Comparison of ENCODE assay signal across 7 cellular contexts in genomic region chr9:36165766-36166149, GRCh38. TPM values are rescaled to one million over a fixed set of nuclear protein-coding genes. Genes with fewer than 3 reads are reported as not detected.
A peak's percentile ranks its signal among the peaks of the same experiment; 100 is the strongest.
DNase-seq lines count a peak whose midpoint lies in the region; ATAC-seq and TF ChIP-seq lines count a peak whose summit lies in the region.

No MANE protein-coding gene starts in this region.

- CTCF ChIA-PET in naive thymus-derived CD4-positive, alpha-beta T cell (lab: Charles Lee) = interaction anchor here (0.7 to 9.8 kb wide), 6 partner anchors 21 to 85 kb away, joined by 3 to 270 read pairs (median 4); partner anchors contain the start of gene GLIPR2

- no peak overlapping the region for H3K4me3 ChIP-seq in Karpas-422 (ENCODE audit: low read length)
- peak overlapping the region; percentile 48 for H3K4me3 ChIP-seq in suprapubic skin
- H3K4me3 ChIP-seq in naive thymus-derived CD4-positive, alpha-beta T cell (ENCODE audit: low read length) = no peak overlapping the region

- H3K9me3 ChIP-seq in Karpas-422 (ENCODE audit: low read length) (no peaks in the 10 kb centered on the region), suprapubic skin (no peaks in the 10 kb centered on the region)
- H3K9me3 ChIP-seq in naive thymus-derived CD4-positive, alpha-beta T cell (ENCODE audit: control insufficient read depth in 2 of 3, low read length in 3 of 3) = no peaks in the 10 kb centered on the region

- H4K20me1 ChIP-seq in Karpas-422 (ENCODE audit: insufficient read depth, low read depth, low read length) = no peaks in the 10 kb centered on the region

- H3K4me1 ChIP-seq in Karpas-422 (ENCODE audit: low read length) (peaks cover 7% of the 10 kb centered on the region), suprapubic skin (peaks cover 38% of the 10 kb centered on the region)
- peaks cover 0 to 3% of the 10 kb centered on the region in 2 donors for H3K4me1 ChIP-seq in naive thymus-derived CD4-positive, alpha-beta T cell (ENCODE audit: control insufficient read depth in 2 of 2, insufficient read depth in 2 of 2, low read length in 2 of 2)

- peak overlapping the region in 2 of 6 donors; percentile 30 to 31 for H3K27ac Mint-ChIP-seq in immature natural killer cell
- H3K27ac Mint-ChIP-seq in naive thymus-derived CD4-positive, alpha-beta T cell = peak overlapping the region in 1 of 9 donors; percentile 85

- H3K4me3 Mint-ChIP-seq in immature natural killer cell = peak overlapping the region; percentile 44 to 75 (median 62)
- H3K4me3 Mint-ChIP-seq in naive thymus-derived CD4-positive, alpha-beta T cell = peak overlapping the region in 4 of 10 donors; percentile 18 to 65 (median 40)

- no peak overlapping the region for H3K27ac ChIP-seq in Karpas-422 (ENCODE audit: low read length)
- peak overlapping the region; percentile 57 for H3K27ac ChIP-seq in suprapubic skin
- H3K27ac ChIP-seq in naive thymus-derived CD4-positive, alpha-beta T cell (ENCODE audit: low read depth, low read length) = no peak overlapping the region

- intact Hi-C loops in naive thymus-derived CD4-positive, alpha-beta T cell (cut with micrococcal nuclease) = loop anchor here (1.0 to 5.0 kb wide), 9 partner anchors 13 to 210 kb away; partner anchors contain the start of genes GLIPR2 (in 2 of the 2), CLTA (in 1 of the 2) and RECK (in 1 of the 2)

- ATAC-seq in naive thymus-derived CD4-positive, alpha-beta T cell = no peak

- H3K4me1 Mint-ChIP-seq in immature natural killer cell = peaks cover 26 to 28% of the 10 kb centered on the region in 2 donors
- peaks cover 4 to 22% (median 7%) of the 10 kb centered on the region in 7 donors for H3K4me1 Mint-ChIP-seq in naive thymus-derived CD4-positive, alpha-beta T cell

- DNase-seq in Karpas-422 (peak; percentile 35), astrocyte of the hippocampus (ENCODE audit: low read depth, low spot score) (peak; percentile 47), immature natural killer cell (no peak), suprapubic skin (ENCODE audit: low spot score in 2 of 2) (no peak), NCI-H510A (lab: John Stamatoyannopoulos, UW) (no peak), iPS-NIHi11 (ENCODE audit: low spot score) (no peak)
- no peak for DNase-seq in naive thymus-derived CD4-positive, alpha-beta T cell

- H3K9me3 Mint-ChIP-seq in immature natural killer cell = no peaks in the 10 kb centered on the region
- no peaks in the 10 kb centered on the region for H3K9me3 Mint-ChIP-seq in naive thymus-derived CD4-positive, alpha-beta T cell

- H3K36me3 ChIP-seq in Karpas-422 (ENCODE audit: insufficient read depth, low read length) (no peaks in the 10 kb centered on the region), suprapubic skin (no peaks in the 10 kb centered on the region)
- H3K36me3 ChIP-seq in naive thymus-derived CD4-positive, alpha-beta T cell (ENCODE audit: control insufficient read depth in 2 of 3, insufficient read depth in 3 of 3, low read length in 3 of 3) = no peaks in the 10 kb centered on the region

- no peak for TF ChIP-seq EP300 in suprapubic skin (IDR thresholded peaks at IDR 0.05)

- H3K4me2 ChIP-seq in Karpas-422 (ENCODE audit: low read depth, low read length, poor library complexity, severe bottlenecking) = no peak overlapping the region

- H3K36me3 Mint-ChIP-seq in immature natural killer cell = peaks cover 7 to 15% (median 10%) of the 10 kb centered on the region in 3 donors
- peaks cover 0 to 12% (median 5%) of the 10 kb centered on the region in 5 donors for H3K36me3 Mint-ChIP-seq in naive thymus-derived CD4-positive, alpha-beta T cell

- H3K9ac ChIP-seq in Karpas-422 (ENCODE audit: low read length) = no peak overlapping the region

- POLR2A ChIA-PET in naive thymus-derived CD4-positive, alpha-beta T cell (lab: Charles Lee) = interaction anchor here (0.8 to 1.5 kb wide), 2 partner anchors 25 to 29 kb away, joined by 3 read pairs; partner anchors contain the start of gene GLIPR2

- no peak for TF ChIP-seq CTCF in suprapubic skin (IDR thresholded peaks at IDR 0.05)

- no peak overlapping the region for H2AFZ ChIP-seq in Karpas-422 (ENCODE audit: low read length)

- WGBS in suprapubic skin = 35% methylated on average over 12 of the region's 12 CpGs

- H3K27me3 ChIP-seq in Karpas-422 (ENCODE audit: low read length) = no peaks in the 10 kb centered on the region
- H3K27me3 ChIP-seq in suprapubic skin = no peaks in the 10 kb centered on the region
- no peaks in the 10 kb centered on the region for H3K27me3 ChIP-seq in naive thymus-derived CD4-positive, alpha-beta T cell (ENCODE audit: control insufficient read depth in 2 of 2, insufficient read depth in 2 of 2, low read length in 2 of 2)

- peaks cover 6 to 17% (median 10%) of the 10 kb centered on the region in 3 donors for H3K27me3 Mint-ChIP-seq in immature natural killer cell (ENCODE audit: low read depth in 3 of 3)
- peaks cover 0 to 14% (median 0%) of the 10 kb centered on the region in 5 donors for H3K27me3 Mint-ChIP-seq in naive thymus-derived CD4-positive, alpha-beta T cell

- no peaks in the 10 kb centered on the region for H3K79me2 ChIP-seq in Karpas-422 (ENCODE audit: low read length)

- no peak for TF ChIP-seq POLR2A in suprapubic skin (IDR thresholded peaks at IDR 0.05)

- no peaks in the 10 kb centered on the region for H3K9me2 ChIP-seq in Karpas-422 (replicated peaks; ENCODE audit: insufficient read depth, low read length)

RNA-seq across cellular contexts. Expression of gene CCIN, which starts 3.4 kb away (rescaled TPM):
- total RNA-seq in Karpas-422 (2014; rRNA removed; shearing (Covaris generic); ENCODE audit: low replicate concordance) = not detected in 2 replicates
- under 1 TPM in 1 of 3 donors, not detected in 2; 0.43 TPM for polyA plus RNA-seq in immature natural killer cell
- not detected for total RNA-seq in suprapubic skin
- 1 to 10 TPM in 1 of 5 experiments, under 1 TPM in 2, not detected in 2; 0.15 to 3.6 (median 0.56) TPM for total RNA-seq in naive thymus-derived CD4-positive, alpha-beta T cell
- under 1 TPM in 1 of 2 donors, not detected in 1; 0.41 TPM for polyA plus RNA-seq in naive thymus-derived CD4-positive, alpha-beta T cell

RNA-seq across cellular contexts. Expression of gene CLTA, which starts 25.0 kb away (rescaled TPM):
- 147 and 172 TPM in 2 replicates for total RNA-seq in Karpas-422 (2014; rRNA removed; shearing (Covaris generic); ENCODE audit: low replicate concordance)
- polyA plus RNA-seq in immature natural killer cell = 100 to 1,000 TPM in 1 of 3 donors, 10 to 100 TPM in 2; 62.2 to 121 (median 89.0) TPM
- 100 to 1,000 TPM; 128 to 148 (median 130) TPM for total RNA-seq in suprapubic skin
- total RNA-seq in naive thymus-derived CD4-positive, alpha-beta T cell = 100 to 1,000 TPM in 1 of 5 experiments, 10 to 100 TPM in 4; 32.2 to 140 (median 69.5) TPM
- 100 to 1,000 TPM in 1 of 2 donors, 10 to 100 TPM in 1; 72.0 to 114 TPM for polyA plus RNA-seq in naive thymus-derived CD4-positive, alpha-beta T cell

RNA-seq across cellular contexts. Expression of gene GLIPR2, which starts 29.2 kb away (rescaled TPM):
- total RNA-seq in Karpas-422 (2014; rRNA removed; shearing (Covaris generic); ENCODE audit: low replicate concordance) = 0.51 and 0.75 TPM in 2 replicates
- polyA plus RNA-seq in immature natural killer cell = 100 to 1,000 TPM; 327 to 486 (median 374) TPM
- 1 to 10 TPM; 3.2 to 8.8 (median 5.6) TPM for total RNA-seq in suprapubic skin
- total RNA-seq in naive thymus-derived CD4-positive, alpha-beta T cell = 10 to 100 TPM in 3 of 5 experiments, 1 to 10 TPM in 2; 7.7 to 74.7 (median 18.6) TPM
- polyA plus RNA-seq in naive thymus-derived CD4-positive, alpha-beta T cell = 10 to 100 TPM; 38.8 to 68.6 TPM

Comparison
In these comparisons a context has a peak if more than half of its experiments do, and no peak if none do; other contexts are left out.
1. DNase-seq: peak in Karpas-422 (single experiment) and astrocyte of the hippocampus (single experiment); none in immature natural killer cell (0 of 3), suprapubic skin (0 of 2), NCI-H510A (single experiment), iPS-NIHi11 (single experiment) and naive thymus-derived CD4-positive, alpha-beta T cell (0 of 9).